In genomic region chr12:51067771-51068170, GRCh38 we compare ENCODE assay signal across 25 cellular contexts.
"Had no signal": no experiment of that assay in that cellular context is flagged by ENCODE, and none has a peak within 500 bp of the region (broad histone marks: within the 10 kb centered on the region; RNA-seq: fewer than 3 reads in every experiment).

No MANE protein-coding gene starts in this region.

- H3K4me2 ChIP-seq: hepatocyte, neural progenitor cell had no signal

- ATAC-seq: foreskin keratinocyte; gastroesophageal sphincter; left lobe of liver; natural killer cell; stimulated activated memory B cell treated with anti-CD40 and anti-IgM and Interleukin-4, amounts not matched to agents 10 μg/mL and 1 μg/mL and 100 μg/mL, for 72 hours; stimulated activated naive CD8-positive, alpha-beta T cell treated with anti-CD3 and anti-CD28 coated beads, Interleukin-15, Interleukin-2, amounts not matched to agents 100 U/mL and 50 U/mL, for 24 hours had no signal

- H3K4me3 ChIP-seq: dorsolateral prefrontal cortex, esophagus muscularis mucosa, gastroesophageal sphincter, heart left ventricle, hepatocyte, lung, neural progenitor cell, prostate gland, right atrium auricular region, sigmoid colon, testis, tibial nerve, vagina had no signal

- DNase-seq: dorsolateral prefrontal cortex; effector CD4-positive, alpha-beta T cell; foreskin keratinocyte; heart left ventricle; kidney; natural killer cell; nucleus accumbens; sigmoid colon; stimulated activated CD4-positive, alpha-beta T cell treated with anti-CD3 and anti-CD28 coated beads, Interleukin-2, amount 100 ng/mL, for 24 hours; stimulated activated CD4-positive, alpha-beta T cell treated with anti-CD3 and anti-CD28 coated beads, Interleukin-4, amount 100 ng/mL, for 24 hours; stimulated activated naive CD8-positive, alpha-beta T cell treated with anti-CD3 and anti-CD28 coated beads, Interleukin-15, Interleukin-2, amounts not matched to agents 100 U/mL and 50 U/mL, for 24 hours; testis had no signal

- H3K4me3 Mint-ChIP-seq: memory B cell; natural killer cell; neural progenitor cell; stimulated activated memory B cell treated with anti-CD40 and anti-IgM and Interleukin-4, amounts not matched to agents 10 μg/mL and 1 μg/mL and 100 μg/mL, for 72 hours had no signal

- H2AFZ ChIP-seq: hepatocyte, neural progenitor cell had no signal

- H3K27ac ChIP-seq: epithelial cell of prostate, esophagus muscularis mucosa, foreskin keratinocyte, gastroesophageal sphincter, heart left ventricle, hepatocyte, neural progenitor cell, prostate gland, right atrium auricular region, sigmoid colon, testis, tibial nerve, vagina had no signal

- H3K27me3 ChIP-seq: dorsolateral prefrontal cortex, esophagus muscularis mucosa, foreskin keratinocyte, gastroesophageal sphincter, heart left ventricle, hepatocyte, neural progenitor cell, right atrium auricular region, sigmoid colon, testis, tibial nerve, vagina had no signal

- H3K4me1 ChIP-seq: foreskin keratinocyte, heart left ventricle, neural progenitor cell, prostate gland, right atrium auricular region, testis, tibial nerve, vagina had no signal

- H3K9ac ChIP-seq: neural progenitor cell had no signal

- H3K9me3 Mint-ChIP-seq: memory B cell; natural killer cell; neural progenitor cell; stimulated activated memory B cell treated with anti-CD40 and anti-IgM and Interleukin-4, amounts not matched to agents 10 μg/mL and 1 μg/mL and 100 μg/mL, for 72 hours had no signal

- H3K27me3 Mint-ChIP-seq: memory B cell; stimulated activated memory B cell treated with anti-CD40 and anti-IgM and Interleukin-4, amounts not matched to agents 10 μg/mL and 1 μg/mL and 100 μg/mL, for 72 hours had no signal

- H3K9me3 ChIP-seq: esophagus muscularis mucosa, gastroesophageal sphincter, heart left ventricle, prostate gland, right atrium auricular region, sigmoid colon, testis, tibial nerve, vagina had no signal

- H3K27ac Mint-ChIP-seq: memory B cell; natural killer cell; neural progenitor cell; stimulated activated memory B cell treated with anti-CD40 and anti-IgM and Interleukin-4, amounts not matched to agents 10 μg/mL and 1 μg/mL and 100 μg/mL, for 72 hours had no signal

- H3K4me1 Mint-ChIP-seq: memory B cell; natural killer cell; neural progenitor cell; stimulated activated memory B cell treated with anti-CD40 and anti-IgM and Interleukin-4, amounts not matched to agents 10 μg/mL and 1 μg/mL and 100 μg/mL, for 72 hours had no signal

- H3K36me3 Mint-ChIP-seq: natural killer cell had no signal
